ENCODE assay signal across 14 cellular contexts in the genomic region with DNA sequence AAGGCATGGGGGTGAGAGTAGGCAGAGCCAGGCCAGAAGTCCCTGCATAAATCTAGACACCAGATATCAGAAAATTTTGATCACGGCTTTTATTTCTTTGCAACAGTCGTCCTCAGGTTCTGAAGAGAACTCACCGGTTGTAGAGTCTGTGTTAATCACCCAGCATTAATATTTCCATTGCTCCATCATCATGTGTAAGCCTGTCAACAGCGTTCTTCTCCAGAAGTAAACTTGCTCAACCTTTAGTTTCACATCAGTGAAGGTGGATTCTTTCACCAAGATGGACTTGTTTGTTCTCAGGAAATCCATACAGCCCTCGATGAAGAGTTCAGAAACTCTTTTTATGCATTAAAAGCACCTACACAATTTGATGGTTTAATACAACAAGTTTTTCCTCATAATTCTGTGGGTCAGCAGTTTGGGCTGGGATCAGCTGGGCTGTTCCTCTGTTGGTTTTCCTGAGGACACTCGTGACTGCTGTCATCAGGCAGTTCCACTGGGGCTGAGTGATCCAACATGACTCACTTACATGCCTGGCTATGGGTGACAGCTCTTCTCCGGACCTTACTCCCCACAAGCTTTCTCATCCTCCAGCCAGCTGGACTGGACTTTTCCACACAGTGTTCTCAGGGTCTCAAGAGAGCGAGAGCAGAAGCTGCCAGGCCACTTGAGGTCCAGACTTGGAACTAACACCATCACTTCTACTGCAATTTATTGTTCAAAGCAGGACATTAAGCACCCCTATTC.
DNase-seq lines count a peak whose midpoint lies in the region; ATAC-seq and TF ChIP-seq lines count a peak whose summit lies in the region.
"Had no signal": no experiment of that assay in that cellular context is flagged by ENCODE, and none has a peak within 500 bp of the region (broad histone marks: within the 10 kb centered on the region; RNA-seq: fewer than 3 reads in every experiment).

No MANE protein-coding gene starts in this region.

- ATAC-seq in heart right ventricle, result peak; percentile 75 to 96 (median 84)
- ATAC-seq in omental fat pad (ENCODE audit: low FRiP score), result peak; percentile 54
- ATAC-seq in activated CD8-positive, alpha-beta memory T cell treated with anti-CD3 and anti-CD28 coated beads, Interleukin-2, amount 10 ng/mL, durations not matched to agents 7 days and 5 days, result no peak

- H3K27ac Mint-ChIP-seq in activated CD8-positive, alpha-beta memory T cell treated with anti-CD3 and anti-CD28 coated beads, Interleukin-2, amount 10 ng/mL, durations not matched to agents 7 days and 5 days, result no peak overlapping the region
- H3K27ac Mint-ChIP-seq: activated naive CD4-positive, alpha-beta T cell treated with anti-CD3 and anti-CD28 coated beads, Interleukin-2, amount 10 ng/mL, durations not matched to agents 7 days and 5 days; HFFc6 had no signal

- DNase-seq in AG20443 (ENCODE audit: low spot score), result peak; percentile 45
- DNase-seq in amniotic epithelial cell (ENCODE audit: low read depth), result peak; percentile 8
- peak; percentile 27 to 61 for DNase-seq in heart right ventricle
- DNase-seq in omental fat pad (ENCODE audit: low spot score), result no peak
- DNase-seq in COR-L47 (lab: John Stamatoyannopoulos, UW), result no peak
- no peak for DNase-seq in DMS153 (lab: John Stamatoyannopoulos, UW)
- DNase-seq in activated CD8-positive, alpha-beta memory T cell treated with anti-CD3 and anti-CD28 coated beads, Interleukin-2, amount 10 ng/mL, durations not matched to agents 7 days and 5 days, result no peak
- no peak for DNase-seq in NCI-H446 treated with DMSO at 0.1 percent for 48 hours (lab: John Stamatoyannopoulos, UW)
- DNase-seq: activated naive CD4-positive, alpha-beta T cell treated with anti-CD3 and anti-CD28 coated beads, Interleukin-2, amount 10 ng/mL, durations not matched to agents 7 days and 5 days; dermis blood vessel endothelial cell; HFFc6; hippocampal formation; Kasumi-1; T-helper 2 cell had no signal

- H3K27me3 Mint-ChIP-seq in activated CD8-positive, alpha-beta memory T cell treated with anti-CD3 and anti-CD28 coated beads, Interleukin-2, amount 10 ng/mL, durations not matched to agents 7 days and 5 days, result peaks cover 10% of the 10 kb centered on the region

- no peak overlapping the region for H3K4me3 ChIP-seq in heart right ventricle

- no peaks in the 10 kb centered on the region for H3K36me3 Mint-ChIP-seq in activated CD8-positive, alpha-beta memory T cell treated with anti-CD3 and anti-CD28 coated beads, Interleukin-2, amount 10 ng/mL, durations not matched to agents 7 days and 5 days
- H3K36me3 Mint-ChIP-seq: activated naive CD4-positive, alpha-beta T cell treated with anti-CD3 and anti-CD28 coated beads, Interleukin-2, amount 10 ng/mL, durations not matched to agents 7 days and 5 days had no signal

- no peak overlapping the region for H3K4me3 Mint-ChIP-seq in activated CD8-positive, alpha-beta memory T cell treated with anti-CD3 and anti-CD28 coated beads, Interleukin-2, amount 10 ng/mL, durations not matched to agents 7 days and 5 days
- H3K4me3 Mint-ChIP-seq: activated naive CD4-positive, alpha-beta T cell treated with anti-CD3 and anti-CD28 coated beads, Interleukin-2, amount 10 ng/mL, durations not matched to agents 7 days and 5 days; HFFc6 had no signal

- 59 to 66% methylated on average over 8 of the region's 8 CpGs for WGBS in heart right ventricle, 2 donors

- no peaks in the 10 kb centered on the region for H3K9me3 ChIP-seq in heart right ventricle

- no peaks in the 10 kb centered on the region for H3K27me3 ChIP-seq in heart right ventricle

- no peaks in the 10 kb centered on the region for H3K9me3 Mint-ChIP-seq in activated CD8-positive, alpha-beta memory T cell treated with anti-CD3 and anti-CD28 coated beads, Interleukin-2, amount 10 ng/mL, durations not matched to agents 7 days and 5 days (ENCODE audit: low read depth)
- H3K9me3 Mint-ChIP-seq: activated naive CD4-positive, alpha-beta T cell treated with anti-CD3 and anti-CD28 coated beads, Interleukin-2, amount 10 ng/mL, durations not matched to agents 7 days and 5 days had no signal

- no peak overlapping the region for H3K27ac ChIP-seq in heart right ventricle

- peaks cover 0 to 11% (median 0%) of the 10 kb centered on the region in 9 donors for H3K4me1 ChIP-seq in heart right ventricle

- no peaks in the 10 kb centered on the region for H3K4me1 Mint-ChIP-seq in activated CD8-positive, alpha-beta memory T cell treated with anti-CD3 and anti-CD28 coated beads, Interleukin-2, amount 10 ng/mL, durations not matched to agents 7 days and 5 days
- H3K4me1 Mint-ChIP-seq: activated naive CD4-positive, alpha-beta T cell treated with anti-CD3 and anti-CD28 coated beads, Interleukin-2, amount 10 ng/mL, durations not matched to agents 7 days and 5 days had no signal

- H3K36me3 ChIP-seq in heart right ventricle, result no peaks in the 10 kb centered on the region

- no peak for TF ChIP-seq CTCF in heart right ventricle (IDR thresholded peaks at IDR 0.05)
- TF ChIP-seq CTCF in omental fat pad (IDR thresholded peaks at IDR 0.05), result no peak

- CTCF ChIA-PET in activated CD8-positive, alpha-beta memory T cell treated with anti-CD3 and anti-CD28 coated beads, Interleukin-2, amount 10 ng/mL, durations not matched to agents 7 days and 5 days (lab: Charles Lee), result no interaction called here

- intact Hi-C loops in heart right ventricle (cut with DNase I), result no loop called here

Comparison
In these comparisons a context has a peak if more than half of its experiments do, and no peak if none do; other contexts are left out.
1. DNase-seq: peak in AG20443 (single experiment), amniotic epithelial cell (single experiment) and heart right ventricle (2 of 2); none in omental fat pad (single experiment), COR-L47 (single experiment), DMS153 (single experiment), activated CD8-positive, alpha-beta memory T cell treated with anti-CD3 and anti-CD28 coated beads, Interleukin-2, amount 10 ng/mL, durations not matched to agents 7 days and 5 days (single experiment) and NCI-H446 treated with DMSO at 0.1 percent for 48 hours (single experiment).